20 cellular contexts compared by ENCODE assay signal in genomic region chr14:54771411-54772027, GRCh38.
DNase-seq lines count a peak whose midpoint lies in the region; ATAC-seq, FAIRE-seq and TF ChIP-seq lines count a peak whose summit lies in the region.
"Had no signal": no experiment of that assay in that cellular context is flagged by ENCODE, and none has a peak within 500 bp of the region (broad histone marks: within the 10 kb centered on the region; RNA-seq: fewer than 3 reads in every experiment).

No MANE protein-coding gene starts in this region.

- no peak overlapping the region for H3K27ac Mint-ChIP-seq in natural killer cell
- H3K27ac Mint-ChIP-seq: IgD-negative memory B cell, neural progenitor cell had no signal

- peak overlapping the region in 1 of 2 experiments; percentile 45; a peak in 2 of 4 replicates for H4K8ac ChIP-seq in IMR-90 (ENCODE audit: low read depth in 2 of 2, low read length in 2 of 2)
- H4K8ac ChIP-seq in mesendoderm (ENCODE audit: low read depth, low read length) = no peak overlapping the region

- peak overlapping the region; percentile 30; the same call in 1 of the 2 replicates for H3K23ac ChIP-seq in IMR-90 (ENCODE audit: low read depth, low read length)
- H3K23ac ChIP-seq in mesendoderm (ENCODE audit: low read length) = no peak overlapping the region

- H3K36me3 Mint-ChIP-seq in natural killer cell = no peaks in the 10 kb centered on the region
- H3K36me3 Mint-ChIP-seq: IgD-negative memory B cell had no signal

- no peak overlapping the region for H3K4me3 ChIP-seq in IMR-90 (ENCODE audit: insufficient read depth, low read depth, low read length)
- H3K4me3 ChIP-seq in K562 = no peak overlapping the region
- H3K4me3 ChIP-seq in mesendoderm (ENCODE audit: low read length) = no peak overlapping the region
- no peak overlapping the region for H3K4me3 ChIP-seq in stomach
- H3K4me3 ChIP-seq: GM12878, lung, neural progenitor cell had no signal

- H2BK120ac ChIP-seq in IMR-90 (ENCODE audit: low read depth, low read length) = peak overlapping the region; percentile 96
- no peak overlapping the region for H2BK120ac ChIP-seq in mesendoderm (ENCODE audit: low read depth, low read length)

- TF ChIP-seq EP300 in K562 (IDR thresholded peaks at IDR 0.05; ENCODE audit: low read length) (no peak), stomach (IDR thresholded peaks at IDR 0.05) (no peak)

- H3K4me1 Mint-ChIP-seq in natural killer cell = peaks cover 21 to 29% of the 10 kb centered on the region in 2 donors

- no peaks in the 10 kb centered on the region for H3K79me2 ChIP-seq in K562 (ENCODE audit: control insufficient read depth, insufficient read depth, low read length)
- no peaks in the 10 kb centered on the region for H3K79me2 ChIP-seq in mesendoderm (ENCODE audit: control insufficient read depth, insufficient read depth, low read length)

- TF ChIP-seq CTCF in IMR-90 (conservative IDR thresholded peaks at IDR 0.05; ENCODE audit: low read depth, low read length) (no peak), K562 (IDR thresholded peaks at IDR 0.05 in 2 of 3, conservative IDR thresholded peaks at IDR 0.05 in 1 of 3; ENCODE audit: insufficient read depth in 2 of 3, low read depth in 1 of 3, low read length in 3 of 3) (no peak), stomach (IDR thresholded peaks at IDR 0.05) (no peak), natural killer cell (IDR thresholded peaks at IDR 0.05) (no peak)

- H3K27ac ChIP-seq in IMR-90 (ENCODE audit: insufficient read depth, low read length) (peak overlapping the region; percentile 26; the same call in 1 of the 2 replicates), K562 (ENCODE audit: extremely low read depth, low read depth, low read length) (no peak overlapping the region; the same call in 2 of the 3 replicates), mesendoderm (ENCODE audit: low read depth, low read length) (no peak overlapping the region), stomach (peak overlapping the region in 4 of 5 donors; percentile 83 to 89 (median 84))
- H3K27ac ChIP-seq: neural progenitor cell had no signal

- dilution Hi-C loops in IMR-90 (cut with HindIII; ENCODE audit: low sequenced_read_pairs, unreplicated experiment) = no loop called here

- ATAC-seq in IMR-90 (ENCODE audit: low read depth) = no peak
- 0 out of 3 replicates have a peak, but pooled peaks have one; percentile 12 for ATAC-seq in K562
- no peak for ATAC-seq in natural killer cell
- ATAC-seq in SK-N-SH treated with all-trans-retinoic acid at 6 μM for 48 hours = no peak
- ATAC-seq: GM12878 had no signal

- POLR2A ChIA-PET in IMR-90 (lab: Charles Lee; ENCODE audit: unreplicated experiment) = no interaction called here
- POLR2A ChIA-PET in K562 (lab: Yijun Ruan, JAX) = interaction anchor here (0.7 kb wide), 1 partner anchor 10 kb away, joined by 3 read pairs; no protein-coding TSS in a partner anchor

- H4K91ac ChIP-seq in IMR-90 (ENCODE audit: insufficient read depth, low read depth, low read length) = peak overlapping the region; percentile 24; the same call in 1 of the 2 replicates

- no peak overlapping the region for H2AK9ac ChIP-seq in IMR-90 (replicated peaks; ENCODE audit: low read depth, low read length, poor library complexity)

- H3K18ac ChIP-seq in IMR-90 (ENCODE audit: low read depth, low read length) (no peak overlapping the region), mesendoderm (ENCODE audit: low read length) (no peak overlapping the region)

- no peak overlapping the region for H3K9ac ChIP-seq in IMR-90 (ENCODE audit: low read depth, low read length)
- H3K9ac ChIP-seq in K562 (ENCODE audit: insufficient read depth in 1 of 2, low read depth in 2 of 2, low read length in 2 of 2) = no peak overlapping the region; a peak in 1 of 4 replicates
- H3K9ac ChIP-seq in mesendoderm (ENCODE audit: low read length) = no peak overlapping the region
- H3K9ac ChIP-seq: neural progenitor cell had no signal

- no peak overlapping the region for H3K4me3 Mint-ChIP-seq in natural killer cell
- H3K4me3 Mint-ChIP-seq: IgD-negative memory B cell, neural progenitor cell had no signal

- peaks cover 27% of the 10 kb centered on the region for H3K4me1 ChIP-seq in IMR-90 (ENCODE audit: control insufficient read depth, insufficient read depth, low read length)
- H3K4me1 ChIP-seq in K562 (replicated peaks in 1 of 2; ENCODE audit: control insufficient read depth in 2 of 2, insufficient read depth in 2 of 2, low read length in 2 of 2) = peaks cover 19 to 27% of the 10 kb centered on the region in 2 experiments; a peak in 4 of 5 replicates
- H3K4me1 ChIP-seq in mesendoderm (ENCODE audit: control insufficient read depth, low read depth, low read length) = peaks cover 2% of the 10 kb centered on the region
- peaks cover 7 to 35% (median 24%) of the 10 kb centered on the region in 4 donors for H3K4me1 ChIP-seq in stomach
- H3K4me1 ChIP-seq: neural progenitor cell had no signal

- no TSS peak for BruUV-seq in IMR-90 (replicated peaks; lab: Mats Ljungman, UMichigan)
- no TSS peak for BruUV-seq in K562 (replicated peaks; lab: Mats Ljungman, UMichigan)

- intact Hi-C loops in IMR-90 (cut with micrococcal nuclease) = loop anchor here (2.0 to 5.0 kb wide), 3 partner anchors 85 to 269 kb away; no protein-coding TSS in a partner anchor
- intact Hi-C loops in K562 (cut with micrococcal nuclease) = loop anchor here (2.0 to 10.0 kb wide), 5 partner anchors 17 to 407 kb away; no protein-coding TSS in a partner anchor
- intact Hi-C loops in stomach (cut with DNase I; ENCODE audit: low total_unique reads) = no loop called here
- intact Hi-C loops in natural killer cell (cut with micrococcal nuclease) = no loop called here

- peaks cover 4% of the 10 kb centered on the region; the same call in 1 of the 2 replicates for H4K20me1 ChIP-seq in IMR-90 (ENCODE audit: insufficient read depth, low read length)
- peaks cover 5% of the 10 kb centered on the region; the same call in 1 of the 2 replicates for H4K20me1 ChIP-seq in K562 (replicated peaks; ENCODE audit: control insufficient read depth, insufficient read depth, low read length)

- H2BK5ac ChIP-seq in IMR-90 (ENCODE audit: low read depth, low read length, poor library complexity, severe bottlenecking) (peak overlapping the region; percentile 94), mesendoderm (ENCODE audit: low read length) (no peak overlapping the region)

- TF ChIP-seq RAD21 in IMR-90 (IDR thresholded peaks at IDR 0.05; ENCODE audit: low read length) (no peak), K562 (CRISPR knock-in tag; conservative IDR thresholded peaks at IDR 0.05 in 1 of 2, IDR thresholded peaks at IDR 0.05 in 1 of 2) (no peak)

- no peak overlapping the region for H3K56ac ChIP-seq in IMR-90 (ENCODE audit: extremely low read depth, insufficient read depth, low read length)
- H3K56ac ChIP-seq in mesendoderm (ENCODE audit: low read length) = no peak overlapping the region

- H3K79me1 ChIP-seq in IMR-90 (ENCODE audit: low read depth in 1 of 2, low read length in 2 of 2) (peaks cover 21 to 75% of the 10 kb centered on the region in 2 experiments), mesendoderm (ENCODE audit: low read length) (no peaks in the 10 kb centered on the region)

- no peak overlapping the region; the same call in 1 of the 2 replicates for H2BK20ac ChIP-seq in IMR-90 (ENCODE audit: low read depth, low read length)

- H2AFZ ChIP-seq in IMR-90 (replicated peaks; ENCODE audit: low read length, poor library complexity) = no peak overlapping the region
- H2AFZ ChIP-seq in K562 (ENCODE audit: low read depth, low read length) = no peak overlapping the region
- H2AFZ ChIP-seq: neural progenitor cell had no signal

- DNase-seq in IMR-90 = no peak
- DNase-seq in K562 (ENCODE audit: extremely low read depth in 1 of 4, low spot score in 3 of 4) = peak; percentile 48 to 59 (median 51)
- peak; percentile 22 for DNase-seq in mesendoderm
- no peak for DNase-seq in stomach
- DNase-seq in natural killer cell = no peak
- DNase-seq in NCI-H187 (lab: John Stamatoyannopoulos, UW) = no peak
- no peak for DNase-seq in NCI-H2171 treated with DMSO at 0.1 percent for 48 hours (lab: John Stamatoyannopoulos, UW)
- DNase-seq: activated CD4-positive, alpha-beta T cell treated with anti-CD3 and anti-CD28 coated beads for 1 hour; activated effector memory CD4-positive, alpha-beta T cell treated with Interleukin-2 at 50 U/mL for 16 hours; amygdala; GDM1; NCI-H2081 treated with DMSO at 0.1 percent for 48 hours; NCI-H524 treated with DMSO at 0.1 percent for 48 hours; T1000 had no signal

- H3K4me2 ChIP-seq in IMR-90 (ENCODE audit: low read depth, low read length) (no peak overlapping the region), K562 (ENCODE audit: insufficient read depth, low read length) (0 out of 2 replicates have a peak overlapping the region, but pooled peaks have one; percentile 15), mesendoderm (ENCODE audit: low read length) (no peak overlapping the region)
- H3K4me2 ChIP-seq: neural progenitor cell had no signal

- 100% methylated on average over 1 of the region's 6 CpGs; no CpG with 5 or more reads in 1 of the 2 experiments for WGBS in IMR-90 (ENCODE audit: extremely low coverage in 2 of 2, insufficient read length in 1 of 2), 2 experiments
- 29% methylated on average over 4 of the region's 6 CpGs for WGBS in K562 (ENCODE audit: insufficient coverage, low coverage, missing lambda C conversion rate)
- WGBS in mesendoderm (ENCODE audit: extremely low coverage, insufficient coverage, low lambda C conversion rate) = no CpG with 5 or more reads among the region's 6 CpGs
- 67 to 93% (median 70%) methylated on average over 6 of the region's 6 CpGs for WGBS in stomach, 5 donors

- peaks cover 11% of the 10 kb centered on the region for H3K9me1 ChIP-seq in IMR-90 (ENCODE audit: insufficient read depth, low read length)
- no peaks in the 10 kb centered on the region for H3K9me1 ChIP-seq in K562 (ENCODE audit: control insufficient read depth, insufficient read depth, low read length)

- H3K9me3 ChIP-seq in IMR-90 (ENCODE audit: control insufficient read depth, insufficient read depth, low read length) (no peaks in the 10 kb centered on the region), K562 (replicated peaks; ENCODE audit: control insufficient read depth, insufficient read depth, low read depth, low read length) (no peaks in the 10 kb centered on the region), stomach (no peaks in the 10 kb centered on the region)

- H3K14ac ChIP-seq in IMR-90 (replicated peaks; ENCODE audit: low read depth, low read length) = peak overlapping the region; percentile 58

- H3K27me3 Mint-ChIP-seq in natural killer cell (ENCODE audit: low read depth in 2 of 2) = peaks cover 41 to 69% of the 10 kb centered on the region in 2 donors

- H2BK15ac ChIP-seq in IMR-90 (ENCODE audit: low read depth, low read length) = peak overlapping the region; percentile 15; the same call in 1 of the 3 replicates
- H2BK15ac ChIP-seq in mesendoderm (replicated peaks; ENCODE audit: low read depth) = no peak overlapping the region

- CTCF ChIA-PET in IMR-90 (lab: Yijun Ruan, JAX) = interaction anchor here (0.5 to 1.1 kb wide), 2 partner anchors 68 to 207 kb away, joined by 3 to 4 read pairs; no protein-coding TSS in a partner anchor
- CTCF ChIA-PET in K562 (lab: Yijun Ruan, JAX; ENCODE audit: low intra/inter-chr PET ratio) = no interaction called here

- in situ Hi-C loops in IMR-90 (cut with MboI; ENCODE audit: low sequenced_read_pairs) (loop anchor here (5.0 kb wide), 2 partner anchors 84 to 204 kb away; partner anchors contain the start of gene SAMD4A), K562 (cut with MboI) (loop anchor here (5.0 kb wide), 1 partner anchor 204 kb away; the partner anchor contains the start of gene SAMD4A)

- H2AK5ac ChIP-seq in IMR-90 (ENCODE audit: low read depth, low read length) (peak overlapping the region; percentile 75), mesendoderm (ENCODE audit: low read length) (no peak overlapping the region)

- H3K27me3 ChIP-seq in IMR-90 (ENCODE audit: control insufficient read depth, insufficient read depth, low read length) (no peaks in the 10 kb centered on the region), K562 (ENCODE audit: control insufficient read depth in 2 of 2, insufficient read depth in 2 of 2, low read length in 2 of 2) (no peaks in the 10 kb centered on the region), mesendoderm (ENCODE audit: insufficient read depth, low read length, poor library complexity) (no peaks in the 10 kb centered on the region), stomach (no peaks in the 10 kb centered on the region)
- H3K27me3 ChIP-seq: neural progenitor cell had no signal

- H3K36me3 ChIP-seq in IMR-90 (ENCODE audit: control insufficient read depth, insufficient read depth, low read length) (peaks cover 46% of the 10 kb centered on the region), K562 (ENCODE audit: control insufficient read depth, insufficient read depth, low read length) (peaks cover 38% of the 10 kb centered on the region; the same call in 2 of the 3 replicates), mesendoderm (ENCODE audit: control insufficient read depth, insufficient read depth, low read length) (peaks cover 2% of the 10 kb centered on the region), stomach (peaks cover 0 to 61% (median 24%) of the 10 kb centered on the region in 4 donors)
- H3K36me3 ChIP-seq: neural progenitor cell had no signal

- peak; percentile 54 for FAIRE-seq in K562 (lab: Jason Lieb, UNC)
- FAIRE-seq: colon, GM12878 had no signal

- no peak overlapping the region for H4K5ac ChIP-seq in IMR-90 (ENCODE audit: low read depth, low read length)
- no peak overlapping the region for H4K5ac ChIP-seq in mesendoderm (ENCODE audit: low read length)

- no peaks in the 10 kb centered on the region for H3K9me3 Mint-ChIP-seq in natural killer cell
- H3K9me3 Mint-ChIP-seq: IgD-negative memory B cell, neural progenitor cell had no signal

- TF ChIP-seq POLR2A in IMR-90 (IDR thresholded peaks at IDR 0.05; ENCODE audit: low read depth, low read length) (no peak), K562 (conservative IDR thresholded peaks at IDR 0.05) (no peak), stomach (IDR thresholded peaks at IDR 0.05) (no peak)

- H3K4ac ChIP-seq in IMR-90 (ENCODE audit: low read depth, low read length) (peak overlapping the region; percentile 58), mesendoderm (ENCODE audit: low read depth, low read length) (no peak overlapping the region)

Comparison
In these comparisons a context has a peak if more than half of its experiments do, and no peak if none do; other contexts are left out.
1. DNase-seq: peak in K562 (4 of 4) and mesendoderm (single experiment); none in IMR-90 (single experiment), stomach (single experiment), natural killer cell (single experiment), NCI-H187 (0 of 2) and NCI-H2171 treated with DMSO at 0.1 percent for 48 hours (single experiment).
2. H3K27ac ChIP-seq: peak in IMR-90 (single experiment) and stomach (4 of 5); none in K562 (single experiment) and mesendoderm (single experiment).
3. intact Hi-C loops: an anchor here in IMR-90 (2.0 to 5.0 kb wide) and K562 (2.0 to 10.0 kb wide); none called in stomach and natural killer cell.